1 cellular context compared by ENCODE assay signal in genomic region chr15:88615303-88616107, GRCh38.
A peak's percentile ranks its signal among the peaks of the same experiment; 100 is the strongest.
TF ChIP-seq lines count a peak whose summit lies in the region.

No MANE protein-coding gene starts in this region.

TF ChIP-seq in GM12878, 131 proteins besides CTCF, POLR2A, EP300 and RAD21 (continued from another document):
- TF ChIP-seq TBL1XR1 (IDR thresholded peaks at IDR 0.05; ENCODE audit: low read depth, low read length) (peak; percentile 10; the same call in 1 of the 2 replicates), IRF5 (IDR thresholded peaks at IDR 0.05; ENCODE audit: borderline replicate concordance) (no peak), CBX3 (IDR thresholded peaks at IDR 0.05; ENCODE audit: borderline replicate concordance, low read depth) (no peak), GABPA (IDR thresholded peaks at IDR 0.05; ENCODE audit: low read depth) (no peak), ATF2 (IDR thresholded peaks at IDR 0.05; ENCODE audit: low read length) (peak; percentile 41; the same call in 1 of the 2 replicates), TCF12 (IDR thresholded peaks at IDR 0.05; ENCODE audit: low read depth, low read length) (peak; percentile 68; the same call in 1 of the 2 replicates), YY1 (IDR thresholded peaks at IDR 0.05; ENCODE audit: low read depth, low read length) (no peak; the same call in 1 of the 2 replicates), TCF3 (IDR thresholded peaks at IDR 0.05; ENCODE audit: borderline replicate concordance, insufficient read depth, low read depth, low read length) (peak; percentile 38; the same call in 1 of the 2 replicates), BCL3 (IDR thresholded peaks at IDR 0.05; ENCODE audit: borderline replicate concordance, insufficient read depth, low read depth, low read length, poor library complexity, severe bottlenecking) (peak; percentile 58), SUPT20H (IDR thresholded peaks at IDR 0.05; ENCODE audit: borderline replicate concordance, control insufficient read depth, low read depth, low read length) (no peak), USF2 (IDR thresholded peaks at IDR 0.05; ENCODE audit: borderline replicate concordance, low read depth, low read length) (no peak), ETV6 (conservative IDR thresholded peaks at IDR 0.05 in 1 of 2, IDR thresholded peaks at IDR 0.05 in 1 of 2; ENCODE audit: borderline replicate concordance in 1 of 2, low read depth in 1 of 2) (peak in 1 of 2 experiments; percentile 41; a peak in 1 of 4 replicates), RUNX3 (IDR thresholded peaks at IDR 0.05; ENCODE audit: low read length) (peak; percentile 58), RELA (IDR thresholded peaks at IDR 0.05; ENCODE audit: borderline replicate concordance, partially characterized antibody) (peak; percentile 89), CBX5 (IDR thresholded peaks at IDR 0.05; ENCODE audit: low read depth) (peak; percentile 38; the same call in 1 of the 2 replicates), TCF7 (IDR thresholded peaks at IDR 0.05; ENCODE audit: borderline replicate concordance) (peak; percentile 54; the same call in 1 of the 2 replicates), CREB1 (IDR thresholded peaks at IDR 0.05; ENCODE audit: low read depth) (peak; percentile 37; the same call in 1 of the 2 replicates), ZBED1 (IDR thresholded peaks at IDR 0.05; ENCODE audit: borderline replicate concordance) (0 out of 2 replicates have a peak, but pooled peaks have one; percentile 49), ZNF592 (IDR thresholded peaks at IDR 0.05) (no peak), JUNB (IDR thresholded peaks at IDR 0.05) (peak; percentile 59), BRCA1 (IDR thresholded peaks at IDR 0.05; ENCODE audit: low read depth, low read length) (no peak), RFX5 (IDR thresholded peaks at IDR 0.05; ENCODE audit: low read depth, low read length) (no peak), NFIC (IDR thresholded peaks at IDR 0.05; ENCODE audit: low read depth, low read length) (peak; percentile 67; the same call in 1 of the 2 replicates), BHLHE40 (IDR thresholded peaks at IDR 0.05; ENCODE audit: borderline replicate concordance in 1 of 2, low read depth in 2 of 2, low read length in 1 of 2) (peak in 1 of 2 experiments; percentile 10; a peak in 1 of 4 replicates)
- TF ChIP-seq, protein P1, sequence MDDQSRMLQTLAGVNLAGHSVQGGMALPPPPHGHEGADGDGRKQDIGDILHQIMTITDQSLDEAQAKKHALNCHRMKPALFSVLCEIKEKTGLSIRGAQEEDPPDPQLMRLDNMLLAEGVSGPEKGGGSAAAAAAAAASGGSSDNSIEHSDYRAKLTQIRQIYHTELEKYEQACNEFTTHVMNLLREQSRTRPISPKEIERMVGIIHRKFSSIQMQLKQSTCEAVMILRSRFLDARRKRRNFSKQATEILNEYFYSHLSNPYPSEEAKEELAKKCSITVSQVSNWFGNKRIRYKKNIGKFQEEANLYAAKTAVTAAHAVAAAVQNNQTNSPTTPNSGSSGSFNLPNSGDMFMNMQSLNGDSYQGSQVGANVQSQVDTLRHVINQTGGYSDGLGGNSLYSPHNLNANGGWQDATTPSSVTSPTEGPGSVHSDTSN (IDR thresholded peaks at IDR 0.05; ENCODE audit: insufficient replicate concordance, low read depth, low read length) = no peak
- TF ChIP-seq, protein P2, sequence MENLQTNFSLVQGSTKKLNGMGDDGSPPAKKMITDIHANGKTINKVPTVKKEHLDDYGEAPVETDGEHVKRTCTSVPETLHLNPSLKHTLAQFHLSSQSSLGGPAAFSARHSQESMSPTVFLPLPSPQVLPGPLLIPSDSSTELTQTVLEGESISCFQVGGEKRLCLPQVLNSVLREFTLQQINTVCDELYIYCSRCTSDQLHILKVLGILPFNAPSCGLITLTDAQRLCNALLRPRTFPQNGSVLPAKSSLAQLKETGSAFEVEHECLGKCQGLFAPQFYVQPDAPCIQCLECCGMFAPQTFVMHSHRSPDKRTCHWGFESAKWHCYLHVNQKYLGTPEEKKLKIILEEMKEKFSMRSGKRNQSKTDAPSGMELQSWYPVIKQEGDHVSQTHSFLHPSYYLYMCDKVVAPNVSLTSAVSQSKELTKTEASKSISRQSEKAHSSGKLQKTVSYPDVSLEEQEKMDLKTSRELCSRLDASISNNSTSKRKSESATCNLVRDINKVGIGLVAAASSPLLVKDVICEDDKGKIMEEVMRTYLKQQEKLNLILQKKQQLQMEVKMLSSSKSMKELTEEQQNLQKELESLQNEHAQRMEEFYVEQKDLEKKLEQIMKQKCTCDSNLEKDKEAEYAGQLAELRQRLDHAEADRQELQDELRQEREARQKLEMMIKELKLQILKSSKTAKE (IDR thresholded peaks at IDR 0.05; ENCODE audit: low read depth, poor library complexity, severe bottlenecking) = peak; percentile 29
